In the genomic region with DNA sequence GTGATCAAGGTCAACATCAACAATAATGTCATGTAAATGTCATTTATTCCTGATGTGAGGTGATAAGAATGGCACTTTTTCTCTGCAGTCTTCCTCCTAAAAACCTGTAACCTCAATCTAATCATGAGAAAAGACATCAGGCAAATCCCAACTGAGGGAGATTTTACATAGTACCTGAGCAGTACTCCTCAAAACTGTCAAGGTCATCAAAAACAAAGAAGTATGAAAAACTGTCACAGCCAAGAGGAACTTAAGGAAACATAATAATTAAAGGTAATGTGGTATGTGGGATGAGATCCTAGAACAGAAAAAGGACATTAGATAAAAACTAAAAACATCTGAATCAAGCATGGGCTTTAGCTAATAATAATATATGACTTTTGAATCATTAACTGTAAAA, we compare ENCODE assay signal across 28 cellular contexts.
"Had no signal": no experiment of that assay in that cellular context is flagged by ENCODE, and none has a peak within 500 bp of the region (broad histone marks: within the 10 kb centered on the region; RNA-seq: fewer than 3 reads in every experiment).

No MANE protein-coding gene starts in this region.

- H3K27me3 ChIP-seq: colonic mucosa, esophagus muscularis mucosa, esophagus squamous epithelium, foreskin keratinocyte, gastrocnemius medialis, gastroesophageal sphincter, heart left ventricle, heart right ventricle had no signal

- H3K4me3 ChIP-seq: colonic mucosa, coronary artery, dorsolateral prefrontal cortex, esophagus muscularis mucosa, esophagus squamous epithelium, gastrocnemius medialis, gastroesophageal sphincter, heart left ventricle, heart right ventricle had no signal

- ATAC-seq: effector memory CD8-positive, alpha-beta T cell; esophagus mucosa; foreskin keratinocyte; gastrocnemius medialis; gastroesophageal sphincter; heart left ventricle; heart right ventricle had no signal

- H3K4me1 ChIP-seq: colonic mucosa, esophagus muscularis mucosa, foreskin keratinocyte, gastrocnemius medialis, gastroesophageal sphincter, heart left ventricle, heart right ventricle had no signal

- H3K27ac ChIP-seq: colonic mucosa, coronary artery, dorsolateral prefrontal cortex, epithelial cell of prostate, esophagus muscularis mucosa, esophagus squamous epithelium, foreskin keratinocyte, gastrocnemius medialis, gastroesophageal sphincter, heart left ventricle, heart right ventricle had no signal

- H3K9me3 ChIP-seq: colonic mucosa, esophagus muscularis mucosa, esophagus squamous epithelium, gastrocnemius medialis, gastroesophageal sphincter, heart left ventricle had no signal

- FAIRE-seq: colon, endometrium, endothelial cell of umbilical vein, frontal cortex had no signal

- H3K36me3 ChIP-seq: colonic mucosa, esophagus muscularis mucosa, esophagus squamous epithelium, gastrocnemius medialis, gastroesophageal sphincter, heart left ventricle, heart right ventricle had no signal

- DNase-seq: colonic mucosa; cortex of kidney; dermis blood vessel endothelial cell; dorsolateral prefrontal cortex; effector CD4-positive, alpha-beta T cell; effector CD8-positive, alpha-beta T cell; effector memory CD4-positive, alpha-beta T cell; effector memory CD8-positive, alpha-beta T cell; endodermal cell; erythroblast; esophagus squamous epithelium; foreskin fibroblast; foreskin keratinocyte; foreskin melanocyte; gastrocnemius medialis; glutamatergic neuron; head of caudate nucleus; heart left ventricle; heart right ventricle had no signal
